In the genomic region with DNA sequence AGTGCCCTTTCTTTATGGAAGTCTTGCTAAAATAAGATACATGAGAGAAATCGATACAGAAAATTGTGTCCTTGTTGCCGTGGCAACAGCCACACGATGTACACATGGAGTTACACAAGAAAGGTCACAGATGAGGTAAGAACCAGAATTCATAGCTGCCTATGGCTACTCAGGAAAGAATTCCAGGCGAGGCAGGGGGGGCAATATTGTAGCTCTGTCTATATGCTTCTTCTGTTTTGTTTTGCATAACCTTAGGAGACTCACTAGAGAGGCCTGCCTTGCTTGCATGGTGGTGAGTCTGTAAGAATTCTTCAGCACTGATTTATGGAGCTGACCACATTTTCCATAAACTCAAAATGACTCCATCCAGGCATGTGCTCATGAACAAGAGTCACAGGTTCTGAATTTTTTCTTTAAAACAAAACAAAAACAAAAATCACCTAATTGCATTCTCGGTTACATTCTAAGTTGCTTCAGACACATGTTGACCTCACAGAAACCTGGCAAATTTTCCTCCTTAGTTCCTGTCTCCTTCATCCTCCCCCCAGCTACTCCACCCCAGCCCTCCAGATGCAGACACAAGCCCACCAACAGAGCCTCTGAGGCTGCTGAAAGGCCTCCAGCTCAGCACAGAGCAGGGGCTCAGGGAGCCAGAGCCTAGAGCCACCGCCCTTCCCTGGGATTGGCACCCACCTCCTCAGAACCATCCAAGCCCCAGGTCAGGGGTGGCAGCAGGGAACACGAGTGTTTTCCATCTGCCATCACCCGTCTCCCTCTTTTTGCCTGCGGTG, we compare ENCODE assay signal across 13 cellular contexts.
DNase-seq lines count a peak whose midpoint lies in the region; ATAC-seq and TF ChIP-seq lines count a peak whose summit lies in the region.
"Had no signal": no experiment of that assay in that cellular context is flagged by ENCODE, and none has a peak within 500 bp of the region (broad histone marks: within the 10 kb centered on the region; RNA-seq: fewer than 3 reads in every experiment).

No MANE protein-coding gene starts in this region.

- H3K9me3 ChIP-seq in vagina: no peaks in the 10 kb centered on the region
- H3K9me3 ChIP-seq: heart right ventricle had no signal

- peaks cover 53% of the 10 kb centered on the region for H3K4me1 ChIP-seq in vagina

- H3K4me3 ChIP-seq in astrocyte of the spinal cord (ENCODE audit: low read depth, low read length) (no peak overlapping the region), vagina (no peak overlapping the region)
- H3K4me3 ChIP-seq: heart right ventricle had no signal

- TF ChIP-seq CTCF in astrocyte of the spinal cord (IDR thresholded peaks at IDR 0.05; ENCODE audit: low read depth, low read length) (no peak), vagina (IDR thresholded peaks at IDR 0.05) (no peak)

- TF ChIP-seq POLR2A in vagina (IDR thresholded peaks at IDR 0.05): no peak

- H3K27me3 ChIP-seq in vagina: no peaks in the 10 kb centered on the region
- H3K27me3 ChIP-seq: heart right ventricle had no signal

- DNase-seq in NCI-H2227 (lab: John Stamatoyannopoulos, UW; ENCODE audit: unreplicated experiment): peak; percentile 5
- no peak for DNase-seq in NCI-H2227 treated with DMSO at 0.1 percent for 48 hours (lab: John Stamatoyannopoulos, UW)
- DNase-seq in astrocyte of the spinal cord (ENCODE audit: low read depth, low spot score): peak; percentile 94
- peak; percentile 74 for DNase-seq in kidney tubule cell (ENCODE audit: low spot score)
- no peak for DNase-seq in vagina (ENCODE audit: extremely low spot score in 2 of 2)
- DNase-seq in DMS153 (lab: John Stamatoyannopoulos, UW): no peak
- DNase-seq in effector CD8-positive, alpha-beta T cell (lab: John Stamatoyannopoulos, UW): no peak
- DNase-seq: activated CD4-positive, CD25-positive, alpha-beta regulatory T cell; C1 segment of cervical spinal cord; heart right ventricle; NCI-H774; nephron progenitor cell had no signal

- H3K36me3 ChIP-seq in vagina: peaks cover 0 to 11% of the 10 kb centered on the region in 2 donors

- ATAC-seq in HG03457 (IDR thresholded peaks at IDR 0.05; ENCODE audit: unreplicated experiment): no peak
- ATAC-seq: heart right ventricle had no signal

- in situ Hi-C loops in astrocyte of the spinal cord (cut with HindIII; ENCODE audit: low sequenced_read_pairs): no loop called here

- intact Hi-C loops in vagina (cut with DNase I): no loop called here

- H3K27ac ChIP-seq in vagina: peak overlapping the region; percentile 86
- H3K27ac ChIP-seq: heart right ventricle had no signal

Comparison
In these comparisons a context has a peak if more than half of its experiments do, and no peak if none do; other contexts are left out.
1. DNase-seq: peak in NCI-H2227 (single experiment), astrocyte of the spinal cord (single experiment) and kidney tubule cell (single experiment); none in NCI-H2227 treated with DMSO at 0.1 percent for 48 hours (single experiment), vagina (0 of 2), DMS153 (single experiment) and effector CD8-positive, alpha-beta T cell (single experiment).